Comparison of ENCODE assay signal across 2 cellular contexts in genomic region chrX:150536455-150537116, GRCh38.
TF ChIP-seq lines count a peak whose summit lies in the region.

No MANE protein-coding gene starts in this region.

TF ChIP-seq in HCT116, 20 proteins besides CTCF, POLR2A, EP300 and RAD21:
- TF ChIP-seq YY1 (IDR thresholded peaks at IDR 0.05; ENCODE audit: extremely low read depth, insufficient replicate concordance, low read depth, low read length) (no peak), JUND (IDR thresholded peaks at IDR 0.05) (no peak), ZNF274 (IDR thresholded peaks at IDR 0.05; ENCODE audit: low read depth, low read length) (no peak), MAX (IDR thresholded peaks at IDR 0.05) (no peak), FOSL1 (IDR thresholded peaks at IDR 0.05; ENCODE audit: low read depth) (no peak), EGR1 (IDR thresholded peaks at IDR 0.05; ENCODE audit: low read depth) (no peak), REST (IDR thresholded peaks at IDR 0.05; ENCODE audit: low read depth) (no peak), ZFX (IDR thresholded peaks at IDR 0.05) (no peak), EZH2phosphoT487 (IDR thresholded peaks at IDR 0.05; ENCODE audit: borderline replicate concordance) (no peak), TCF7L2 (IDR thresholded peaks at IDR 0.05; ENCODE audit: borderline replicate concordance, extremely low read depth, insufficient read depth, insufficient read length) (no peak), POLR2AphosphoS5 (IDR thresholded peaks at IDR 0.05; ENCODE audit: low read depth, low read length) (no peak), SRF (IDR thresholded peaks at IDR 0.05; ENCODE audit: low read depth) (no peak), SIN3A (IDR thresholded peaks at IDR 0.05; ENCODE audit: low read depth) (no peak), CBX3 (IDR thresholded peaks at IDR 0.05; ENCODE audit: low read depth) (no peak), ATF3 (IDR thresholded peaks at IDR 0.05) (no peak)
TF ChIP-seq in HCT116: peak in this region for 0.

TF ChIP-seq in SK-N-SH, 30 proteins besides CTCF, POLR2A, EP300 and RAD21:
- TF ChIP-seq FOXJ3 (CRISPR knock-in tag; IDR thresholded peaks at IDR 0.05) (no peak), RXRA (IDR thresholded peaks at IDR 0.05; ENCODE audit: borderline replicate concordance, low read depth) (no peak), YY1 (IDR thresholded peaks at IDR 0.05; ENCODE audit: low read depth) (no peak), NFIC (IDR thresholded peaks at IDR 0.05; ENCODE audit: borderline replicate concordance) (no peak), CHD2 (IDR thresholded peaks at IDR 0.05; ENCODE audit: low read length, partially characterized antibody) (no peak), RCOR1 (IDR thresholded peaks at IDR 0.05; ENCODE audit: low read length) (no peak), POLR2AphosphoS5 (IDR thresholded peaks at IDR 0.05; ENCODE audit: low read depth, low read length) (no peak), JUND (IDR thresholded peaks at IDR 0.05) (no peak), IRF3 (IDR thresholded peaks at IDR 0.05; ENCODE audit: low read depth, low read length) (no peak), TEAD4 (IDR thresholded peaks at IDR 0.05; ENCODE audit: borderline replicate concordance, insufficient read depth) (no peak), REST (IDR thresholded peaks at IDR 0.05; ENCODE audit: low read depth, low read length) (no peak), FOXM1 (IDR thresholded peaks at IDR 0.05; ENCODE audit: low read depth) (no peak), RFX5 (IDR thresholded peaks at IDR 0.05; ENCODE audit: low read length) (no peak), EZH2phosphoT487 (IDR thresholded peaks at IDR 0.05; ENCODE audit: borderline replicate concordance, low read depth) (no peak), NRF1 (IDR thresholded peaks at IDR 0.05; ENCODE audit: low read depth, low read length) (no peak), TCF12 (IDR thresholded peaks at IDR 0.05) (no peak), PBX3 (IDR thresholded peaks at IDR 0.05) (no peak), USF1 (IDR thresholded peaks at IDR 0.05; ENCODE audit: borderline replicate concordance, low read depth) (no peak), SMC3 (IDR thresholded peaks at IDR 0.05; ENCODE audit: low read depth, low read length) (no peak), MAX (IDR thresholded peaks at IDR 0.05; ENCODE audit: low read depth) (no peak)
